ENCODE assay signal across 8 cellular contexts in the genomic region with DNA sequence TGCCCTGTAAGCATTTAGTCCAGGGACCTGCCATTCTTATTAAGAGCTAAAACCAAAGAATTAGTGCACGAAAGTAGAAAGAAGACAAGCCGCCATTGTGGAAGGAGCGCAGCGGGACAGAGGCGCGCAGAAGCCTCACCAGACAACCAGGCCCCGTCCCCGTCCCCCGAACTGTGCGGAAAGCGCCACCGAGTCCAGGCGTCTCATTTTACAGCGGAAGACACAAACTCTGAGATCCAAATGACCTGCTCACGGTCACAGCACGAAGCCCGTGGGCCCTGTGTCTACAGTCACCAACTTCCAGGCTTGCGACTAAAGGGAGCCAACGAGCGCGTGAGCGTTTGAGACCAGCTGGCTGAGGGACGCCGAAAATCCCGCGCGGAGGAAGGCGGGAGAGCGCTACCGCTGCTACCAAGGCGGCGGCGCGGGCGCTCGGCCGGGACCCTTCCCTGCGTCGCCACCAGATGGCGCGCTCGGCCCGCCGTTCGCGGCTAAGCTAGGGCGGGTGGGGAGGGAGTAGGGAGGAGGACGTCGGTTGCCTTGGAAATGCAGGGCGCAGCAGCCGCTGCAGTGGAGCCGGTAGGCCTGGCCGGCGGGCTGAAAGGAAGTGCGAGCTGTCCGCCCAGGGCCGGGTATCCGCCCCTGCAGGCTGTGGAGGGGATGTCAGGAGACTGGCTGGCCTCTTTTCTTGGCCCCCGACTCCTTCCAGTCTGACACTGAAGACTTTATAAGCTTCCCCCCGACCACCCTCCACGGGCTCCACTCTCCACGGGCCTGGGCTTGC. TPM values are rescaled to one million over a fixed set of nuclear protein-coding genes. Genes with fewer than 3 reads are reported as not detected.
DNase-seq lines count a peak whose midpoint lies in the region; ATAC-seq and TF ChIP-seq lines count a peak whose summit lies in the region.

No MANE protein-coding gene starts in this region.

- H3K36me3 Mint-ChIP-seq in CD8-positive, alpha-beta memory T cell, result peaks cover 0 to 4% (median 2%) of the 10 kb centered on the region in 3 donors
- peaks cover 11% of the 10 kb centered on the region for H3K36me3 Mint-ChIP-seq in activated CD8-positive, alpha-beta T cell treated with anti-CD3 and anti-CD28 coated beads for 36 hours (ENCODE audit: low read depth)

- peak overlapping the region; percentile 83 for H3K4me3 ChIP-seq in CD8-positive, alpha-beta memory T cell (ENCODE audit: low read length)
- peak overlapping the region; percentile 49 for H3K4me3 ChIP-seq in HL-60 (replicated peaks; ENCODE audit: insufficient read depth, low read length)

- peaks cover 0 to 2% (median 0%) of the 10 kb centered on the region in 5 donors for H3K9me3 Mint-ChIP-seq in CD8-positive, alpha-beta memory T cell
- peaks cover 5% of the 10 kb centered on the region for H3K9me3 Mint-ChIP-seq in activated CD8-positive, alpha-beta T cell treated with anti-CD3 and anti-CD28 coated beads for 36 hours

- DNase-seq in CD8-positive, alpha-beta memory T cell, result peak; percentile 82 to 91 (median 87)
- peak; percentile 73 to 93 for DNase-seq in HL-60 (ENCODE audit: low read depth in 1 of 2, low spot score in 1 of 2)
- peak; percentile 39 for DNase-seq in NCI-H82 treated with DMSO at 0.1 percent for 48 hours (lab: John Stamatoyannopoulos, UW; ENCODE audit: unreplicated experiment)
- peak; percentile 89 for DNase-seq in activated CD8-positive, alpha-beta T cell treated with anti-CD3 and anti-CD28 coated beads for 36 hours
- peak; percentile 79 for DNase-seq in effector CD8-positive, alpha-beta T cell (lab: John Stamatoyannopoulos, UW)
- DNase-seq in medulla oblongata (ENCODE audit: extremely low spot score), result peak; percentile 93
- peak; percentile 77 to 86 (median 82) for DNase-seq in stimulated activated CD4-positive, alpha-beta T cell treated with anti-CD3 and anti-CD28 coated beads, TNF-alpha, amount 100 ng/mL, for 48 hours (ENCODE audit: low read depth in 3 of 3)

- H3K4me3 Mint-ChIP-seq in CD8-positive, alpha-beta memory T cell, result peak overlapping the region; percentile 82 to 94 (median 90)
- H3K4me3 Mint-ChIP-seq in activated CD8-positive, alpha-beta T cell treated with anti-CD3 and anti-CD28 coated beads for 36 hours, result peak overlapping the region; percentile 89

- no peaks in the 10 kb centered on the region for H3K27me3 ChIP-seq in CD8-positive, alpha-beta memory T cell (ENCODE audit: insufficient read depth, low read length, poor library complexity, severe bottlenecking)
- no peaks in the 10 kb centered on the region for H3K27me3 ChIP-seq in HL-60 (ENCODE audit: insufficient read depth, poor library complexity, severe bottlenecking)

- no peaks in the 10 kb centered on the region for H3K27me3 Mint-ChIP-seq in CD8-positive, alpha-beta memory T cell
- H3K27me3 Mint-ChIP-seq in activated CD8-positive, alpha-beta T cell treated with anti-CD3 and anti-CD28 coated beads for 36 hours, result no peaks in the 10 kb centered on the region

- H3K4me1 ChIP-seq in CD8-positive, alpha-beta memory T cell (ENCODE audit: insufficient read depth, low read length), result peaks cover 9% of the 10 kb centered on the region

- H3K36me3 ChIP-seq in CD8-positive, alpha-beta memory T cell (ENCODE audit: insufficient read depth, low read length), result no peaks in the 10 kb centered on the region

- intact Hi-C loops in activated CD8-positive, alpha-beta T cell treated with anti-CD3 and anti-CD28 coated beads for 36 hours (cut with micrococcal nuclease), result loop anchor here (10.0 kb wide), 2 partner anchors 350 to 440 kb away; no protein-coding TSS in a partner anchor

- POLR2A ChIA-PET in CD8-positive, alpha-beta memory T cell (lab: Charles Lee), result interaction anchor here (0.6 to 1.4 kb wide), 6 partner anchors 26 to 339 kb away, joined by 3 to 12 read pairs (median 4); a partner anchor contains a TSS
- POLR2A ChIA-PET in activated CD8-positive, alpha-beta T cell treated with anti-CD3 and anti-CD28 coated beads for 36 hours (lab: Charles Lee), result interaction anchor here (0.7 to 1.2 kb wide), 10 partner anchors 9 to 593 kb away, joined by 3 to 4 read pairs (median 3); a partner anchor contains a TSS

- peak overlapping the region; percentile 85 to 95 (median 94) for H3K27ac Mint-ChIP-seq in CD8-positive, alpha-beta memory T cell
- H3K27ac Mint-ChIP-seq in activated CD8-positive, alpha-beta T cell treated with anti-CD3 and anti-CD28 coated beads for 36 hours, result peak overlapping the region; percentile 93

- H3K4me1 Mint-ChIP-seq in CD8-positive, alpha-beta memory T cell, result peaks cover 9 to 15% (median 11%) of the 10 kb centered on the region in 3 donors
- peaks cover 10% of the 10 kb centered on the region for H3K4me1 Mint-ChIP-seq in activated CD8-positive, alpha-beta T cell treated with anti-CD3 and anti-CD28 coated beads for 36 hours (ENCODE audit: low read depth)

- peak; percentile 15 for TF ChIP-seq CTCF in HL-60 (IDR thresholded peaks at IDR 0.05; ENCODE audit: insufficient read depth, low read length)
- peak; percentile 89 for TF ChIP-seq CTCF in activated CD8-positive, alpha-beta T cell treated with anti-CD3 and anti-CD28 coated beads for 36 hours (IDR thresholded peaks at IDR 0.05)

- CTCF ChIA-PET in CD8-positive, alpha-beta memory T cell (lab: Charles Lee), result interaction anchor here (0.7 to 2.2 kb wide), 60 partner anchors 9 to 754 kb away, joined by 3 to 28 read pairs (median 4); a partner anchor contains a TSS
- CTCF ChIA-PET in activated CD8-positive, alpha-beta T cell treated with anti-CD3 and anti-CD28 coated beads for 36 hours (lab: Charles Lee), result interaction anchor here (0.6 to 2.1 kb wide), 70 partner anchors 9 to 837 kb away, joined by 3 to 29 read pairs (median 4); a partner anchor contains a TSS

- H3K27ac ChIP-seq in CD8-positive, alpha-beta memory T cell (ENCODE audit: low read depth, low read length), result peak overlapping the region; percentile 78
- peak overlapping the region; percentile 89 for H3K27ac ChIP-seq in HL-60 (replicated peaks)

- ATAC-seq in GM19463 (IDR thresholded peaks at IDR 0.05; ENCODE audit: unreplicated experiment), result peak; percentile 99
- ATAC-seq in activated CD8-positive, alpha-beta T cell treated with anti-CD3 and anti-CD28 coated beads for 36 hours, result peak; percentile 96

- H3K9me3 ChIP-seq in CD8-positive, alpha-beta memory T cell (ENCODE audit: low read length), result no peaks in the 10 kb centered on the region

RNA-seq across cellular contexts. Expression of a gene that starts 0.4 kb away (rescaled TPM):
- total RNA-seq in CD8-positive, alpha-beta memory T cell, result not detected
- polyA plus RNA-seq in CD8-positive, alpha-beta memory T cell, result not detected
- not detected for total RNA-seq in activated CD8-positive, alpha-beta T cell treated with anti-CD3 and anti-CD28 coated beads for 36 hours

RNA-seq across cellular contexts. Expression of a gene that starts 43.8 kb away (rescaled TPM):
- total RNA-seq in CD8-positive, alpha-beta memory T cell, result 10 to 100 TPM; 12.4 to 13.2 TPM
- polyA plus RNA-seq in CD8-positive, alpha-beta memory T cell, result 52.3 TPM
- 10 to 100 TPM in 1 of 2 experiments, 1 to 10 TPM in 1; 9.5 to 11.2 TPM for total RNA-seq in activated CD8-positive, alpha-beta T cell treated with anti-CD3 and anti-CD28 coated beads for 36 hours

Comparison
In these comparisons a context has a peak if more than half of its experiments do, and no peak if none do; other contexts are left out.
1. Peak in every context shown above with its lines: DNase-seq, ATAC-seq, H3K4me3 ChIP-seq and H3K27ac ChIP-seq.
2. DNase-seq: peak in every context shown above with its lines; median percentile 93 in medulla oblongata; 89 in activated CD8-positive, alpha-beta T cell treated with anti-CD3 and anti-CD28 coated beads for 36 hours; 87 in CD8-positive, alpha-beta memory T cell; 83 in HL-60; 82 in stimulated activated CD4-positive, alpha-beta T cell treated with anti-CD3 and anti-CD28 coated beads, TNF-alpha, amount 100 ng/mL, for 48 hours; 79 in effector CD8-positive, alpha-beta T cell; 39 in NCI-H82 treated with DMSO at 0.1 percent for 48 hours.